8 cellular contexts compared by ENCODE assay signal in the genomic region with DNA sequence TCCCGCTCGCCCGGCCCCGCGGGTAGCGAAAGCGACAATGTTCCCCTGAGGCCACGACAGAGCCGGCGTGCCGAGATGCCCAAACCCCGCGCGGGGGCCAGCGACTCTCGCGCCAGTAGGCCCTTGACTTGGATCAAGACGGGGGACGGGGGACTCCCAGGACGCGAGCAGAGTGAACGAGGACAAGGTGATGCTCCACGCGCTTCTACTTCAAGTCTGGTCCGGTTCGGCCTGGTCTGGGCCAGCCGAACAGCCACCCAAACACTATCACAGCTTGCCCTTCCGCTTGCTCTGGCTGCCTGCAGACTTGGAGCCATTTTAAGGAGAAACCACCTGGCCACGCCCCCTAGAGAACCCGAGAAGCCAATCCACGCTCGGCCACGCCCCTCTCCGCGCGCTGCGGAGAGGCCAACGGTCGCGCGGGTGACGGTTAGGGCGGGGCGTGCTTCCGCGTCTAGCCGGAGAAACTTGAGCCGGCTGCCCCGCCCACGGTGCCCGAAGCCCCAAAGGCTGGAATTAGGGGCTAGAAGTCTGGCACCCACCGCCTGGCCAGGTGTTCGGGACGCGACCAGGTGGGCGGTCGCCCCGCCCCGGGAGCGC. TPM values are rescaled to one million over a fixed set of nuclear protein-coding genes. Genes with fewer than 3 reads are reported as not detected.
DNase-seq lines count a peak whose midpoint lies in the region; ATAC-seq and TF ChIP-seq lines count a peak whose summit lies in the region.

No MANE protein-coding gene starts in this region.

- intact Hi-C loops in uterus (cut with DNase I; ENCODE audit: low total_unique reads) = no loop called here

- TF ChIP-seq CTCF in right atrium auricular region (IDR thresholded peaks at IDR 0.05) (no peak), uterus (IDR thresholded peaks at IDR 0.05) (no peak)

- ATAC-seq in GM18502 (IDR thresholded peaks at IDR 0.05; ENCODE audit: poor library complexity, unreplicated experiment) (peak; percentile 63), HG02943 (IDR thresholded peaks at IDR 0.05; ENCODE audit: low read depth, unreplicated experiment) (peak; percentile 62)

- H3K4me1 ChIP-seq in right atrium auricular region = peaks cover 0 to 64% of the 10 kb centered on the region in 2 donors
- H3K4me1 ChIP-seq in uterus = peaks cover 0 to 14% of the 10 kb centered on the region in 2 donors

- H3K27ac ChIP-seq in right atrium auricular region = peak overlapping the region; percentile 100
- H3K27ac ChIP-seq in uterus = peak overlapping the region; percentile 98 to 100

- peak; percentile 89 to 93 for DNase-seq in NCI-H187 (lab: John Stamatoyannopoulos, UW)
- DNase-seq in T-helper 2 cell = peak; percentile 96 to 98 (median 98)
- peak; percentile 56 to 98 (median 95) for DNase-seq in anterior cingulate cortex (lab: John Stamatoyannopoulos, UW)
- DNase-seq in right atrium auricular region (ENCODE audit: low spot score) = peak; percentile 99
- DNase-seq in pulmonary artery endothelial cell (ENCODE audit: low read depth, low spot score) = peak; percentile 83
- peak; percentile 99 for DNase-seq in uterus

- H3K4me3 ChIP-seq in right atrium auricular region (peak overlapping the region; percentile 85 to 94), uterus (peak overlapping the region; percentile 89 to 93)

- H3K36me3 ChIP-seq in right atrium auricular region = peaks cover 39% of the 10 kb centered on the region
- H3K36me3 ChIP-seq in uterus = no peaks in the 10 kb centered on the region

- H3K9me3 ChIP-seq in right atrium auricular region = no peaks in the 10 kb centered on the region
- no peaks in the 10 kb centered on the region for H3K9me3 ChIP-seq in uterus

- peak; percentile 96 to 99 for TF ChIP-seq POLR2A in uterus (IDR thresholded peaks at IDR 0.05)

- H3K27me3 ChIP-seq in right atrium auricular region = no peaks in the 10 kb centered on the region
- H3K27me3 ChIP-seq in uterus = no peaks in the 10 kb centered on the region

RNA-seq across cellular contexts. Expression of gene NDUFAF3, which starts 0.6 kb away (rescaled TPM):
- 100 to 1,000 TPM; 182 to 297 TPM for total RNA-seq in right atrium auricular region
- 62.8 and 65.7 TPM in 2 replicates for total RNA-seq in pulmonary artery endothelial cell
- total RNA-seq in uterus = 10 to 100 TPM in 3 of 4 donors, 1 to 10 TPM in 1; 8.8 to 96.6 (median 30.3) TPM

RNA-seq across cellular contexts. Expression of gene DALRD3, which starts 2.9 kb away (rescaled TPM):
- total RNA-seq in right atrium auricular region = 10 to 100 TPM in 1 of 2 donors, 1 to 10 TPM in 1; 9.5 to 11.8 TPM
- total RNA-seq in pulmonary artery endothelial cell = 37.4 and 48.5 TPM in 2 replicates
- total RNA-seq in uterus = 10 to 100 TPM; 13.8 to 93.0 (median 27.7) TPM

RNA-seq across cellular contexts. Expression of gene IMPDH2, which starts 7.9 kb away (rescaled TPM):
- total RNA-seq in right atrium auricular region (10 to 100 TPM; 32.1 to 68.7 TPM), pulmonary artery endothelial cell (352 and 465 TPM in 2 replicates), uterus (100 to 1,000 TPM in 3 of 4 donors, 10 to 100 TPM in 1; 53.0 to 273 (median 163) TPM)

RNA-seq across cellular contexts. Expression of gene WDR6, which starts 14.1 kb away (rescaled TPM):
- total RNA-seq in right atrium auricular region (10 to 100 TPM; 51.2 to 71.1 TPM), pulmonary artery endothelial cell (66.7 and 71.2 TPM in 2 replicates), uterus (100 to 1,000 TPM in 3 of 4 donors, 10 to 100 TPM in 1; 50.0 to 243 (median 122) TPM)

RNA-seq across cellular contexts. Expression of gene P4HTM, which starts 31.3 kb away (rescaled TPM):
- total RNA-seq in right atrium auricular region (10 to 100 TPM; 40.5 to 45.4 TPM), pulmonary artery endothelial cell (25.5 and 31.1 TPM in 2 replicates), uterus (10 to 100 TPM; 35.0 to 81.5 (median 51.1) TPM)

Comparison
In these comparisons a context has a peak if more than half of its experiments do, and no peak if none do; other contexts are left out.
1. Peak in every context shown above with its lines: DNase-seq, ATAC-seq, H3K4me3 ChIP-seq and H3K27ac ChIP-seq.